21 cellular contexts compared by ENCODE assay signal in genomic region chr18:35888329-35888728, GRCh38.
"Had no signal": no experiment of that assay in that cellular context is flagged by ENCODE, and none has a peak within 500 bp of the region (broad histone marks: within the 10 kb centered on the region; RNA-seq: fewer than 3 reads in every experiment).

No MANE protein-coding gene starts in this region.

- ATAC-seq: activated CD4-positive, alpha-beta T cell treated with anti-CD3 and anti-CD28 coated beads for 36 hours; activated T-cell treated with anti-CD3 and anti-CD28 coated beads, Interleukin-2, amount 50 U/mL, for 72 hours; left lung; right lobe of liver; stimulated activated naive CD8-positive, alpha-beta T cell treated with anti-CD3 and anti-CD28 coated beads, Interleukin-15, amount 100 ng/mL, for 72 hours had no signal

- H3K36me3 ChIP-seq: breast epithelium, left lung, right lobe of liver, tibial artery had no signal

- DNase-seq: activated CD4-positive, alpha-beta T cell treated with anti-CD3 and anti-CD28 coated beads for 36 hours; activated CD4-positive, alpha-beta T cell treated with anti-CD3 and anti-CD28 coated beads, Interleukin-2, amount 50 U/mL, for 48 hours; activated effector memory CD4-positive, alpha-beta T cell treated with Interleukin-2 at 50 U/mL for 16 hours; activated naive CD4-positive, alpha-beta T cell treated with anti-CD3 and anti-CD28 coated beads for 36 hours; activated naive CD8-positive, alpha-beta T cell treated with anti-CD3 and anti-CD28 coated beads, Interleukin-2, amount 10 ng/mL, durations not matched to agents 7 days and 5 days; activated T-cell treated with anti-CD3 and anti-CD28 coated beads, Interleukin-2, amount 50 U/mL, for 72 hours; amniotic stem cell; left lung; naive B cell; occipital lobe; right lobe of liver; stimulated activated CD4-positive, alpha-beta T cell treated with anti-CD3 and anti-CD28 coated beads, Interleukin-1b, Interleukin-23, amount 100 ng/mL, for 48 hours; stimulated activated naive CD8-positive, alpha-beta T cell treated with anti-CD3 and anti-CD28 coated beads, Interleukin-15, amount 100 ng/mL, for 72 hours; T-helper 9 cell; tibial artery had no signal

- H3K4me3 Mint-ChIP-seq: activated CD4-positive, alpha-beta T cell treated with anti-CD3 and anti-CD28 coated beads for 36 hours; activated naive CD4-positive, alpha-beta T cell treated with anti-CD3 and anti-CD28 coated beads for 36 hours; activated naive CD8-positive, alpha-beta T cell treated with anti-CD3 and anti-CD28 coated beads, Interleukin-2, amount 10 ng/mL, durations not matched to agents 7 days and 5 days; activated T-cell treated with anti-CD3 and anti-CD28 coated beads, Interleukin-2, amount 50 U/mL, for 72 hours; naive B cell; neural crest cell; stimulated activated naive CD8-positive, alpha-beta T cell treated with anti-CD3 and anti-CD28 coated beads, Interleukin-15, amount 100 ng/mL, for 72 hours had no signal

- H3K27me3 ChIP-seq: breast epithelium, left lung, right lobe of liver, tibial artery had no signal

- H3K27ac ChIP-seq: breast epithelium, coronary artery, epithelial cell of prostate, left lung, right lobe of liver, skin epidermis, tibial artery had no signal

- H3K9me3 ChIP-seq: left lung, right lobe of liver had no signal

- H3K36me3 Mint-ChIP-seq: activated naive CD8-positive, alpha-beta T cell treated with anti-CD3 and anti-CD28 coated beads, Interleukin-2, amount 10 ng/mL, durations not matched to agents 7 days and 5 days had no signal

- H3K4me3 ChIP-seq: breast epithelium, coronary artery, left lung, lung, right lobe of liver, skin epidermis, tibial artery had no signal

- H3K4me1 ChIP-seq: breast epithelium, left lung, right lobe of liver, tibial artery had no signal

- H3K9me3 Mint-ChIP-seq: activated naive CD8-positive, alpha-beta T cell treated with anti-CD3 and anti-CD28 coated beads, Interleukin-2, amount 10 ng/mL, durations not matched to agents 7 days and 5 days had no signal

- H3K27ac Mint-ChIP-seq: activated CD4-positive, alpha-beta T cell treated with anti-CD3 and anti-CD28 coated beads for 36 hours; activated naive CD4-positive, alpha-beta T cell treated with anti-CD3 and anti-CD28 coated beads for 36 hours; activated naive CD8-positive, alpha-beta T cell treated with anti-CD3 and anti-CD28 coated beads, Interleukin-2, amount 10 ng/mL, durations not matched to agents 7 days and 5 days; activated T-cell treated with anti-CD3 and anti-CD28 coated beads, Interleukin-2, amount 50 U/mL, for 72 hours; naive B cell; stimulated activated naive CD8-positive, alpha-beta T cell treated with anti-CD3 and anti-CD28 coated beads, Interleukin-15, amount 100 ng/mL, for 72 hours had no signal

- H3K4me1 Mint-ChIP-seq: activated CD4-positive, alpha-beta T cell treated with anti-CD3 and anti-CD28 coated beads for 36 hours; activated naive CD8-positive, alpha-beta T cell treated with anti-CD3 and anti-CD28 coated beads, Interleukin-2, amount 10 ng/mL, durations not matched to agents 7 days and 5 days; naive B cell; neural crest cell; stimulated activated naive CD8-positive, alpha-beta T cell treated with anti-CD3 and anti-CD28 coated beads, Interleukin-15, amount 100 ng/mL, for 72 hours had no signal
